19 cellular contexts compared by ENCODE assay signal in the genomic region with DNA sequence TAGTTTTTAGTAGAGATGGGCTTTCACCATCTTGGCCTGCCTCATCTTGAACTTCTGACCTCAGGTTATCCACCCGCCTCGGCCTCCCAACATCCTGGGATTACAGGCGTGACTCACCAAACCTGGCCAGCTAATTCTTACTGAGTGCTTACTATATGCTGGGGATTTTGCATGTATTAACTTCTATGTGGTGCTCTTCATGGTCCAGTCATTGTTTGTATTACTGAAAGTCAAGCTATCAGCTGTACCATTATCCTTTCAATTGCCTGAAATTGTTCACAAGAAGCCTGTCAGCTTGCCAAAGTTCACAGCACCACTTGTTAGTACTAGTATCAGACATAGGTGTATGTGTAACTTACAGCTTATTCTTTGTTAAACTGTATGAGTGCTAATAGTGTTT.
"Had no signal": no experiment of that assay in that cellular context is flagged by ENCODE, and none has a peak within 500 bp of the region (broad histone marks: within the 10 kb centered on the region; RNA-seq: fewer than 3 reads in every experiment).

No MANE protein-coding gene starts in this region.

- H3K27me3 ChIP-seq: body of pancreas, esophagus muscularis mucosa, heart right ventricle, stomach, thyroid gland had no signal

- H3K27ac ChIP-seq: body of pancreas, esophagus muscularis mucosa, heart right ventricle, left ventricle myocardium inferior, stomach, thyroid gland had no signal

- H3K9me3 ChIP-seq: body of pancreas, esophagus muscularis mucosa, left ventricle myocardium inferior, stomach, thyroid gland had no signal

- H3K4me3 ChIP-seq: body of pancreas, esophagus muscularis mucosa, heart right ventricle, left ventricle myocardium inferior, stomach, thyroid gland had no signal

- DNase-seq: activated CD4-positive, alpha-beta T cell treated with anti-CD3 and anti-CD28 coated beads for 1 hour; activated CD4-positive, alpha-beta T cell treated with anti-CD3 and anti-CD28 coated beads, Interleukin-2, amount 50 U/mL, for 48 hours; activated effector memory CD4-positive, alpha-beta T cell treated with anti-CD3 and anti-CD28 coated beads, Interleukin-2, amount 50 U/mL, for 16 hours; activated T-cell treated with anti-CD3 and anti-CD28 coated beads, Interleukin-2, amount 50 U/mL, for 4 hours; amniotic stem cell; body of pancreas; cerebellar nuclear complex; dermis blood vessel endothelial cell; heart right ventricle; kidney; left ventricle myocardium inferior; natural killer cell; posterior cingulate gyrus; right cardiac atrium; small intestine; stomach; thyroid gland had no signal

- ATAC-seq: activated naive CD4-positive, alpha-beta T cell treated with anti-CD3 and anti-CD28 coated beads, Interleukin-2, amount 50 U/mL, for 72 hours; activated T-cell treated with anti-CD3 and anti-CD28 coated beads, Interleukin-2, amount 50 U/mL, for 4 hours; body of pancreas; heart right ventricle; natural killer cell; right cardiac atrium had no signal

- H3K4me1 ChIP-seq: body of pancreas, esophagus muscularis mucosa, heart right ventricle, left ventricle myocardium inferior, stomach, thyroid gland had no signal

- H3K36me3 ChIP-seq: esophagus muscularis mucosa, heart right ventricle, left ventricle myocardium inferior, stomach, thyroid gland had no signal
